10 cellular contexts compared by ENCODE assay signal in genomic region chr6:3013486-3013885, GRCh38. TPM values are rescaled to one million over a fixed set of nuclear protein-coding genes. Genes with fewer than 3 reads are reported as not detected.
DNase-seq lines count a peak whose midpoint lies in the region; ATAC-seq lines count a peak whose summit lies in the region.
"Had no signal": no experiment of that assay in that cellular context is flagged by ENCODE, and none has a peak within 500 bp of the region (broad histone marks: within the 10 kb centered on the region; RNA-seq: fewer than 3 reads in every experiment).

No MANE protein-coding gene starts in this region.

- peak; percentile 40 to 48 for ATAC-seq in natural killer cell treated with Interleukin-12 subunit alpha and Interleukin-12 subunit beta and Interleukin-15 and Interleukin-18, amount 100 ng/mL, for 72 hours
- ATAC-seq in activated CD8-positive, alpha-beta memory T cell treated with anti-CD3 and anti-CD28 coated beads, Interleukin-2, amount 10 ng/mL, durations not matched to agents 7 days and 5 days = no peak
- ATAC-seq in HG03108 (IDR thresholded peaks at IDR 0.05; ENCODE audit: unreplicated experiment) = no peak

- peak overlapping the region; percentile 23 for H3K4me3 Mint-ChIP-seq in natural killer cell treated with Interleukin-12 subunit alpha and Interleukin-12 subunit beta and Interleukin-15 and Interleukin-18, amount 100 ng/mL, for 72 hours
- H3K4me3 Mint-ChIP-seq in activated CD8-positive, alpha-beta memory T cell treated with anti-CD3 and anti-CD28 coated beads, Interleukin-2, amount 10 ng/mL, durations not matched to agents 7 days and 5 days = no peak overlapping the region

- peak overlapping the region; percentile 31 to 69 for H3K27ac Mint-ChIP-seq in natural killer cell treated with Interleukin-12 subunit alpha and Interleukin-12 subunit beta and Interleukin-15 and Interleukin-18, amount 100 ng/mL, for 72 hours
- no peak overlapping the region for H3K27ac Mint-ChIP-seq in activated CD8-positive, alpha-beta memory T cell treated with anti-CD3 and anti-CD28 coated beads, Interleukin-2, amount 10 ng/mL, durations not matched to agents 7 days and 5 days
- H3K27ac Mint-ChIP-seq: naive B cell had no signal

- no peaks in the 10 kb centered on the region for H3K9me3 Mint-ChIP-seq in natural killer cell treated with Interleukin-12 subunit alpha and Interleukin-12 subunit beta and Interleukin-15 and Interleukin-18, amount 100 ng/mL, for 72 hours
- peaks cover 18% of the 10 kb centered on the region for H3K9me3 Mint-ChIP-seq in activated CD8-positive, alpha-beta memory T cell treated with anti-CD3 and anti-CD28 coated beads, Interleukin-2, amount 10 ng/mL, durations not matched to agents 7 days and 5 days (ENCODE audit: low read depth)

- CTCF ChIA-PET in activated CD8-positive, alpha-beta memory T cell treated with anti-CD3 and anti-CD28 coated beads, Interleukin-2, amount 10 ng/mL, durations not matched to agents 7 days and 5 days (lab: Charles Lee) = interaction anchor here (0.6 kb wide), 1 partner anchor 13 kb away, joined by 3 read pairs; no protein-coding TSS in a partner anchor

- H3K36me3 Mint-ChIP-seq in natural killer cell treated with Interleukin-12 subunit alpha and Interleukin-12 subunit beta and Interleukin-15 and Interleukin-18, amount 100 ng/mL, for 72 hours = peaks cover 42% of the 10 kb centered on the region
- H3K36me3 Mint-ChIP-seq in activated CD8-positive, alpha-beta memory T cell treated with anti-CD3 and anti-CD28 coated beads, Interleukin-2, amount 10 ng/mL, durations not matched to agents 7 days and 5 days = peaks cover 67% of the 10 kb centered on the region

- DNase-seq in GDM1 (lab: John Stamatoyannopoulos, UW) (peak; percentile 61), NOMO-1 treated with dmso at 0.1 percent for 144 hours (lab: John Stamatoyannopoulos, UW; ENCODE audit: unreplicated experiment) (peak; percentile 59), dermis blood vessel endothelial cell (peak; percentile 68), Ammon's horn (ENCODE audit: low spot score) (no peak), NCI-H2196 treated with DMSO at 0.1 percent for 48 hours (lab: John Stamatoyannopoulos, UW; ENCODE audit: unreplicated experiment) (no peak)
- DNase-seq in natural killer cell treated with Interleukin-12 subunit alpha and Interleukin-12 subunit beta and Interleukin-15 and Interleukin-18, amount 100 ng/mL, for 72 hours (ENCODE audit: low spot score) = no peak
- no peak for DNase-seq in activated CD8-positive, alpha-beta memory T cell treated with anti-CD3 and anti-CD28 coated beads, Interleukin-2, amount 10 ng/mL, durations not matched to agents 7 days and 5 days
- DNase-seq: naive B cell, SJCRH30 had no signal

- peaks cover 6 to 13% of the 10 kb centered on the region in 2 donors for H3K4me1 Mint-ChIP-seq in natural killer cell treated with Interleukin-12 subunit alpha and Interleukin-12 subunit beta and Interleukin-15 and Interleukin-18, amount 100 ng/mL, for 72 hours (ENCODE audit: low read depth in 2 of 2)
- peaks cover 8% of the 10 kb centered on the region for H3K4me1 Mint-ChIP-seq in activated CD8-positive, alpha-beta memory T cell treated with anti-CD3 and anti-CD28 coated beads, Interleukin-2, amount 10 ng/mL, durations not matched to agents 7 days and 5 days
- H3K4me1 Mint-ChIP-seq: naive B cell had no signal

- H3K27me3 Mint-ChIP-seq in natural killer cell treated with Interleukin-12 subunit alpha and Interleukin-12 subunit beta and Interleukin-15 and Interleukin-18, amount 100 ng/mL, for 72 hours = no peaks in the 10 kb centered on the region
- no peaks in the 10 kb centered on the region for H3K27me3 Mint-ChIP-seq in activated CD8-positive, alpha-beta memory T cell treated with anti-CD3 and anti-CD28 coated beads, Interleukin-2, amount 10 ng/mL, durations not matched to agents 7 days and 5 days
- H3K27me3 Mint-ChIP-seq: naive B cell had no signal

RNA-seq across cellular contexts. Expression of gene NQO2, which starts 13.8 kb away (rescaled TPM):
- 22.5 and 24.1 TPM in 2 replicates for total RNA-seq in dermis blood vessel endothelial cell
- total RNA-seq in natural killer cell treated with Interleukin-12 subunit alpha and Interleukin-12 subunit beta and Interleukin-15 and Interleukin-18, amount 100 ng/mL, for 72 hours = 10 to 100 TPM; 18.0 to 35.1 TPM
- 10 to 100 TPM; 11.9 to 14.5 TPM for total RNA-seq in activated CD8-positive, alpha-beta memory T cell treated with anti-CD3 and anti-CD28 coated beads, Interleukin-2, amount 10 ng/mL, durations not matched to agents 7 days and 5 days

RNA-seq across cellular contexts. Expression of gene SERPINB6, which starts 42.1 kb away (rescaled TPM):
- 127 and 135 TPM in 2 replicates for total RNA-seq in dermis blood vessel endothelial cell
- total RNA-seq in natural killer cell treated with Interleukin-12 subunit alpha and Interleukin-12 subunit beta and Interleukin-15 and Interleukin-18, amount 100 ng/mL, for 72 hours = 100 to 1,000 TPM; 158 to 170 TPM
- total RNA-seq in activated CD8-positive, alpha-beta memory T cell treated with anti-CD3 and anti-CD28 coated beads, Interleukin-2, amount 10 ng/mL, durations not matched to agents 7 days and 5 days = 10 to 100 TPM; 55.2 to 56.0 TPM

RNA-seq across cellular contexts. Expression of gene RIPK1, which starts 54.8 kb away (rescaled TPM):
- 30.5 and 35.4 TPM in 2 replicates for total RNA-seq in dermis blood vessel endothelial cell
- total RNA-seq in natural killer cell treated with Interleukin-12 subunit alpha and Interleukin-12 subunit beta and Interleukin-15 and Interleukin-18, amount 100 ng/mL, for 72 hours = 10 to 100 TPM; 28.2 to 41.4 TPM
- total RNA-seq in activated CD8-positive, alpha-beta memory T cell treated with anti-CD3 and anti-CD28 coated beads, Interleukin-2, amount 10 ng/mL, durations not matched to agents 7 days and 5 days = 10 to 100 TPM; 26.6 to 29.6 TPM

Comparison
In these comparisons a context has a peak if more than half of its experiments do, and no peak if none do; other contexts are left out.
1. DNase-seq: peak in GDM1 (single experiment), NOMO-1 treated with dmso at 0.1 percent for 144 hours (single experiment) and dermis blood vessel endothelial cell (single experiment); none in natural killer cell treated with Interleukin-12 subunit alpha and Interleukin-12 subunit beta and Interleukin-15 and Interleukin-18, amount 100 ng/mL, for 72 hours (single experiment), activated CD8-positive, alpha-beta memory T cell treated with anti-CD3 and anti-CD28 coated beads, Interleukin-2, amount 10 ng/mL, durations not matched to agents 7 days and 5 days (single experiment), Ammon's horn (single experiment) and NCI-H2196 treated with DMSO at 0.1 percent for 48 hours (single experiment).
2. ATAC-seq: peak in natural killer cell treated with Interleukin-12 subunit alpha and Interleukin-12 subunit beta and Interleukin-15 and Interleukin-18, amount 100 ng/mL, for 72 hours (2 of 2); none in activated CD8-positive, alpha-beta memory T cell treated with anti-CD3 and anti-CD28 coated beads, Interleukin-2, amount 10 ng/mL, durations not matched to agents 7 days and 5 days (single experiment) and HG03108 (single experiment).